ENCODE assay signal across 16 cellular contexts in the genomic region with DNA sequence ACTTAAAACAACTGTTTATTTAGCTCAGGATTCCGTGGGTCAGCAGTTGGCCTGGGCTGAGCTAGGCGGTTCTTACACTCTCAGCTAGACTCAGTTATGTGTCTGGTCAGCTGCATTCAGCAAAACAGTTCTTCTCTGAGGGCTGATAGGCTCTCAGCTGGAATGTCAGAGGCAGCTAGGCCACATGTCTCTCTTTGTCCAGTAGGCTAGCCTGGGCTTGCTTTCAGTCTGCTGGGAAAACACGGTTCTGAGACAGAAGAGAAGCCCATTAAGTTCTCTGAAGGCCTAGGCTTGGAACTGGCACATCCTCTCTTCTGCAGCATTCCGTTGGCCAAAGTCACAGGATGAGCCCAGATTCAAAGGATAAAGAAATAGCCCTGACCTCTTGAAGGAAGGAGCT.
DNase-seq lines count a peak whose midpoint lies in the region; ATAC-seq and TF ChIP-seq lines count a peak whose summit lies in the region.
"Had no signal": no experiment of that assay in that cellular context is flagged by ENCODE, and none has a peak within 500 bp of the region (broad histone marks: within the 10 kb centered on the region; RNA-seq: fewer than 3 reads in every experiment).

No MANE protein-coding gene starts in this region.

- H3K4me1 ChIP-seq in GM23248 (ENCODE audit: insufficient read depth) (peaks cover 7% of the 10 kb centered on the region; the same call in 1 of the 2 replicates), adipocyte (ENCODE audit: control insufficient read depth, insufficient read depth, low read length) (peaks cover 7% of the 10 kb centered on the region), ascending aorta (peaks cover 0 to 3% of the 10 kb centered on the region in 2 donors)
- H3K4me1 ChIP-seq: Caco-2 had no signal

- peak; percentile 35 for DNase-seq in GM23248
- DNase-seq in adipocyte (ENCODE audit: low read depth) = peak; percentile 33
- DNase-seq in glomerular visceral epithelial cell (ENCODE audit: extremely low spot score) = peak; percentile 20
- DNase-seq in sciatic nerve (ENCODE audit: low spot score) = no peak
- no peak for DNase-seq in ascending aorta (ENCODE audit: low spot score in 2 of 2)
- DNase-seq in activated CD8-positive, alpha-beta memory T cell treated with anti-CD3 and anti-CD28 coated beads, Interleukin-2, amount 50 U/mL, for 4 hours = no peak
- no peak for DNase-seq in GM13976 (ENCODE audit: low spot score)
- DNase-seq: activated CD4-positive, alpha-beta T cell treated with anti-CD3 and anti-CD28 coated beads, Interleukin-2, amount 50 U/mL, for 48 hours; activated naive CD8-positive, alpha-beta T cell treated with anti-CD3 and anti-CD28 coated beads for 36 hours; Caco-2; H7; NCI-H1930; upper lobe of left lung had no signal

- no peaks in the 10 kb centered on the region for H3K9me3 ChIP-seq in GM23248 (ENCODE audit: low read depth)
- no peaks in the 10 kb centered on the region for H3K9me3 ChIP-seq in adipocyte (ENCODE audit: control insufficient read depth, low read length)
- no peaks in the 10 kb centered on the region for H3K9me3 ChIP-seq in ascending aorta
- H3K9me3 ChIP-seq: Caco-2, SJSA1, upper lobe of left lung had no signal

- no peaks in the 10 kb centered on the region; the same call in 1 of the 2 replicates for H4K20me1 ChIP-seq in GM23248 (ENCODE audit: insufficient read depth)

- H3K79me2 ChIP-seq in GM23248 (ENCODE audit: insufficient read depth) = peaks cover 4% of the 10 kb centered on the region; the same call in 1 of the 2 replicates

- TF ChIP-seq CTCF in ascending aorta (IDR thresholded peaks at IDR 0.05) (no peak), GM13976 (IDR thresholded peaks at IDR 0.05; ENCODE audit: borderline replicate concordance, control extremely low read depth, extremely low read depth, insufficient read depth, missing control alignments) (no peak)

- peak; percentile 41 for ATAC-seq in sciatic nerve
- ATAC-seq in GM18511 (IDR thresholded peaks at IDR 0.05; ENCODE audit: unreplicated experiment) = no peak

- no peaks in the 10 kb centered on the region for H3K9me2 ChIP-seq in GM23248 (ENCODE audit: insufficient read depth)

- in situ Hi-C loops in GM23248 (cut with MboI) = no loop called here
- in situ Hi-C loops in GM13976 (cut with MboI; ENCODE audit: low sequenced_read_pairs, unreplicated experiment) = no loop called here

- 0 out of 2 replicates have a peak, but pooled peaks cover 8% of the 10 kb centered on the region for H3F3A ChIP-seq in GM23248 (ENCODE audit: insufficient read depth)

- H3K27ac ChIP-seq in GM23248 = no peak overlapping the region
- no peak overlapping the region for H3K27ac ChIP-seq in ascending aorta
- H3K27ac ChIP-seq: HL-60, SJSA1, upper lobe of left lung had no signal

- WGBS in GM23248 (ENCODE audit: low coverage in 1 of 2, low lambda C conversion rate in 2 of 2, missing lambda C conversion rate in 2 of 2), 2 experiments = 83 to 87% methylated on average over 4 of the region's 4 CpGs

- H3K4me2 ChIP-seq in GM23248 (ENCODE audit: unreplicated experiment) = no peak overlapping the region

- H2AFZ ChIP-seq in GM23248 = no peak overlapping the region

- no peaks in the 10 kb centered on the region for H3K27me3 ChIP-seq in GM23248 (replicated peaks; ENCODE audit: insufficient read depth)
- no peaks in the 10 kb centered on the region for H3K27me3 ChIP-seq in adipocyte (replicated peaks; ENCODE audit: control insufficient read depth, insufficient read depth, low read length)
- no peaks in the 10 kb centered on the region for H3K27me3 ChIP-seq in ascending aorta
- H3K27me3 ChIP-seq: SJSA1, upper lobe of left lung had no signal

- H3K4me3 ChIP-seq in GM23248 (no peak overlapping the region), adipocyte (ENCODE audit: low read length) (no peak overlapping the region), ascending aorta (no peak overlapping the region)
- H3K4me3 ChIP-seq: SJSA1, upper lobe of left lung had no signal

- H3K9ac ChIP-seq in GM23248 (no peak overlapping the region), adipocyte (ENCODE audit: low read length) (no peak overlapping the region)

- intact Hi-C loops in sciatic nerve (cut with DNase I) = no loop called here
- intact Hi-C loops in ascending aorta (cut with DNase I) = no loop called here

- H3K36me3 ChIP-seq in GM23248 (ENCODE audit: low read depth) = no peaks in the 10 kb centered on the region
- no peaks in the 10 kb centered on the region for H3K36me3 ChIP-seq in adipocyte (ENCODE audit: control insufficient read depth, insufficient read depth, low read length, severe bottlenecking)
- H3K36me3 ChIP-seq in ascending aorta = no peaks in the 10 kb centered on the region
- H3K36me3 ChIP-seq: SJSA1, upper lobe of left lung had no signal

Comparison
In these comparisons a context has a peak if more than half of its experiments do, and no peak if none do; other contexts are left out.
1. DNase-seq: peak in GM23248 (single experiment), adipocyte (single experiment) and glomerular visceral epithelial cell (single experiment); none in sciatic nerve (single experiment), ascending aorta (0 of 2), activated CD8-positive, alpha-beta memory T cell treated with anti-CD3 and anti-CD28 coated beads, Interleukin-2, amount 50 U/mL, for 4 hours (single experiment) and GM13976 (single experiment).